In the genomic region with DNA sequence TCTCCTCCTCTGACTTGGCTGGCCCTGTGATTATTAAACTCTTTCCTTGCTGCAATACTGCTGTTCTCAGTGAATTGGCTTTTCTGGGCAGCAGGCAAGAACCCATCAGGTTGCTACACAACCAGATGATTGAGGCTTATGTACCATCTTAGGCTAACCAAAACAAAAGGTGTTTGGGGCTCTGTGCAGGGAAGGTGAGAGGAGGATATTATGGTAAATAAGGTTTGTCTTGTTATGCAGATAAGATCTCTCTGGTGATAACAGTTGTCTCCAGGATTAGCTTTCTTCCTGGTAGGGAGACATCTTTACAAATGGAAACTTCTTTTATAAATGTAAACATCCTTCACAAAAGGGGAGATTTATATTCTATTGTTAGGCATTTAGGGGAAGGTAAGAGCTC, we compare ENCODE assay signal across 26 cellular contexts.
"Had no signal": no experiment of that assay in that cellular context is flagged by ENCODE, and none has a peak within 500 bp of the region (broad histone marks: within the 10 kb centered on the region; RNA-seq: fewer than 3 reads in every experiment).

No MANE protein-coding gene starts in this region.

- H3K9me3 ChIP-seq: gastrocnemius medialis, lower lobe of right lung, mucosa of descending colon, prostate gland, testis, tibial artery had no signal

- H3K36me3 ChIP-seq: gastrocnemius medialis, lower lobe of right lung, prostate gland, sigmoid colon, tibial artery had no signal

- H3K27me3 ChIP-seq: gastrocnemius medialis, sigmoid colon, testis, tibial artery had no signal

- H3K4me1 Mint-ChIP-seq: immature natural killer cell; naive B cell; neural crest cell; stimulated activated effector memory CD8-positive, alpha-beta T cell treated with anti-CD3 and anti-CD28 coated beads, Interleukin-12 subunit alpha, Interleukin-12 subunit beta, amount 100 ng/mL, for 72 hours had no signal

- H3K4me1 ChIP-seq: gastrocnemius medialis, lower lobe of right lung, prostate gland, sigmoid colon, testis, tibial artery had no signal

- ATAC-seq: effector memory CD8-positive, alpha-beta T cell; gastrocnemius medialis; left ventricle myocardium superior; lower lobe of right lung; mucosa of descending colon; natural killer cell treated with Interleukin-12 subunit alpha and Interleukin-12 subunit beta and Interleukin-15 and Interleukin-18, amount 100 ng/mL, for 72 hours; right cardiac atrium; stimulated activated effector memory CD8-positive, alpha-beta T cell treated with anti-CD3 and anti-CD28 coated beads, Interleukin-12 subunit alpha, Interleukin-12 subunit beta, amount 100 ng/mL, for 72 hours had no signal

- H3K4me3 Mint-ChIP-seq: effector memory CD8-positive, alpha-beta T cell; immature natural killer cell; naive B cell; natural killer cell treated with Interleukin-12 subunit alpha and Interleukin-12 subunit beta and Interleukin-15 and Interleukin-18, amount 100 ng/mL, for 72 hours; neural crest cell; stimulated activated effector memory CD8-positive, alpha-beta T cell treated with anti-CD3 and anti-CD28 coated beads, Interleukin-12 subunit alpha, Interleukin-12 subunit beta, amount 100 ng/mL, for 72 hours; type B pancreatic cell had no signal

- H3K4me3 ChIP-seq: gastrocnemius medialis, lower lobe of right lung, mucosa of descending colon, prostate gland, sigmoid colon, testis, tibial artery had no signal

- H3K27ac Mint-ChIP-seq: effector memory CD8-positive, alpha-beta T cell; immature natural killer cell; naive B cell; natural killer cell treated with Interleukin-12 subunit alpha and Interleukin-12 subunit beta and Interleukin-15 and Interleukin-18, amount 100 ng/mL, for 72 hours; stimulated activated effector memory CD8-positive, alpha-beta T cell treated with anti-CD3 and anti-CD28 coated beads, Interleukin-12 subunit alpha, Interleukin-12 subunit beta, amount 100 ng/mL, for 72 hours; type B pancreatic cell had no signal

- DNase-seq: cerebellar nuclear complex; cortex of kidney; effector memory CD8-positive, alpha-beta T cell; gastrocnemius medialis; head of caudate nucleus; immature natural killer cell; islet precursor cell; kidney glomerular epithelial cell; left ventricle myocardium superior; lower lobe of right lung; mucosa of descending colon; naive B cell; right cardiac atrium; sigmoid colon; stimulated activated CD4-positive, alpha-beta T cell treated with anti-CD3 and anti-CD28 coated beads, Interleukin-2, amount 100 ng/mL, for 24 hours; stimulated activated CD4-positive, alpha-beta T cell treated with anti-CD3 and anti-CD28 coated beads, Interleukin-4, amount 100 ng/mL, for 24 hours; stimulated activated naive CD4-positive, alpha-beta T cell treated with Interleukin-2 at 50 U/mL for 16 hours; substantia nigra; testis; tibial artery had no signal

- FAIRE-seq: endometrium had no signal

- H3K9me3 Mint-ChIP-seq: effector memory CD8-positive, alpha-beta T cell; natural killer cell treated with Interleukin-12 subunit alpha and Interleukin-12 subunit beta and Interleukin-15 and Interleukin-18, amount 100 ng/mL, for 72 hours; stimulated activated effector memory CD8-positive, alpha-beta T cell treated with anti-CD3 and anti-CD28 coated beads, Interleukin-12 subunit alpha, Interleukin-12 subunit beta, amount 100 ng/mL, for 72 hours; type B pancreatic cell had no signal

- H3K27ac ChIP-seq: gastrocnemius medialis, lower lobe of right lung, prostate gland, sigmoid colon, testis, tibial artery had no signal
